In the genomic region with DNA sequence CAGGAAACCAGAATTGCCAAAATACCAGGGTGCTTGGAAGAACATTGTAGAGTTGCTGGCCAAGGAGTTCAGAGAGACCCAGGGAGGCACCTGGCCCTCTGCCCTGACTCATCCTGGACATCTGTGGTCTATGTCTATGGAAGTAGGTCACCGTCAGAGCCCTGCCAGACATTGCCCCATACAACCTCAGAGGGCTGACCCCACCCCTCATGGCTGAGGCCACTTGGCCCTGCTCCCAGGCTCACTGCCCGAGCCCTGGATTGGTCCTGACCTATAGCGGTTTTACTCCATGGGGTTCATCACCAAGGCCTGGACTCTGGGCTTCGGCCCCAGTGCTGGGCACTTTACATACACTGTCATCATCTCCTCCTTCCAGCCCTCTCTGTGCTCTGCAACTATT, we compare ENCODE assay signal across 1 cellular context.
TF ChIP-seq lines count a peak whose summit lies in the region.

No MANE protein-coding gene starts in this region.

TF ChIP-seq in HepG2, 621 proteins besides CTCF, POLR2A, EP300 and RAD21 (continued from another document):
- TF ChIP-seq ZNF512B (CRISPR knock-in tag; IDR thresholded peaks at IDR 0.05; ENCODE audit: borderline replicate concordance) (no peak), FOSL2 (CRISPR knock-in tag; IDR thresholded peaks at IDR 0.05) (peak; percentile 37; the same call in 1 of the 2 replicates), SAP130 (CRISPR knock-in tag; IDR thresholded peaks at IDR 0.05; ENCODE audit: low read depth) (peak; percentile 33; the same call in 1 of the 2 replicates), MIER2 (CRISPR knock-in tag; IDR thresholded peaks at IDR 0.05) (peak; percentile 67; the same call in 1 of the 2 replicates), RXRA (CRISPR knock-in tag; IDR thresholded peaks at IDR 0.05) (peak; percentile 40; the same call in 1 of the 2 replicates), WIZ (CRISPR knock-in tag; IDR thresholded peaks at IDR 0.05) (0 out of 2 replicates have a peak, but pooled peaks have one; percentile 47), SKI (IDR thresholded peaks at IDR 0.05; ENCODE audit: partially characterized antibody) (peak; percentile 44), BCL6 (CRISPR knock-in tag; IDR thresholded peaks at IDR 0.05) (peak; percentile 30; the same call in 1 of the 2 replicates), HDAC2 (CRISPR knock-in tag; IDR thresholded peaks at IDR 0.05) (0 out of 2 replicates have a peak, but pooled peaks have one; percentile 14), ZNF543 (CRISPR knock-in tag; IDR thresholded peaks at IDR 0.05) (0 out of 2 replicates have a peak, but pooled peaks have one; percentile 44), POLR2G (IDR thresholded peaks at IDR 0.05; ENCODE audit: low read depth, low read length) (no peak), ZNF768 (CRISPR knock-in tag; IDR thresholded peaks at IDR 0.05) (peak; percentile 30; the same call in 1 of the 2 replicates), ZNF652 (CRISPR knock-in tag; IDR thresholded peaks at IDR 0.05; ENCODE audit: borderline replicate concordance, low read depth) (no peak)
- TF ChIP-seq, protein P1, sequence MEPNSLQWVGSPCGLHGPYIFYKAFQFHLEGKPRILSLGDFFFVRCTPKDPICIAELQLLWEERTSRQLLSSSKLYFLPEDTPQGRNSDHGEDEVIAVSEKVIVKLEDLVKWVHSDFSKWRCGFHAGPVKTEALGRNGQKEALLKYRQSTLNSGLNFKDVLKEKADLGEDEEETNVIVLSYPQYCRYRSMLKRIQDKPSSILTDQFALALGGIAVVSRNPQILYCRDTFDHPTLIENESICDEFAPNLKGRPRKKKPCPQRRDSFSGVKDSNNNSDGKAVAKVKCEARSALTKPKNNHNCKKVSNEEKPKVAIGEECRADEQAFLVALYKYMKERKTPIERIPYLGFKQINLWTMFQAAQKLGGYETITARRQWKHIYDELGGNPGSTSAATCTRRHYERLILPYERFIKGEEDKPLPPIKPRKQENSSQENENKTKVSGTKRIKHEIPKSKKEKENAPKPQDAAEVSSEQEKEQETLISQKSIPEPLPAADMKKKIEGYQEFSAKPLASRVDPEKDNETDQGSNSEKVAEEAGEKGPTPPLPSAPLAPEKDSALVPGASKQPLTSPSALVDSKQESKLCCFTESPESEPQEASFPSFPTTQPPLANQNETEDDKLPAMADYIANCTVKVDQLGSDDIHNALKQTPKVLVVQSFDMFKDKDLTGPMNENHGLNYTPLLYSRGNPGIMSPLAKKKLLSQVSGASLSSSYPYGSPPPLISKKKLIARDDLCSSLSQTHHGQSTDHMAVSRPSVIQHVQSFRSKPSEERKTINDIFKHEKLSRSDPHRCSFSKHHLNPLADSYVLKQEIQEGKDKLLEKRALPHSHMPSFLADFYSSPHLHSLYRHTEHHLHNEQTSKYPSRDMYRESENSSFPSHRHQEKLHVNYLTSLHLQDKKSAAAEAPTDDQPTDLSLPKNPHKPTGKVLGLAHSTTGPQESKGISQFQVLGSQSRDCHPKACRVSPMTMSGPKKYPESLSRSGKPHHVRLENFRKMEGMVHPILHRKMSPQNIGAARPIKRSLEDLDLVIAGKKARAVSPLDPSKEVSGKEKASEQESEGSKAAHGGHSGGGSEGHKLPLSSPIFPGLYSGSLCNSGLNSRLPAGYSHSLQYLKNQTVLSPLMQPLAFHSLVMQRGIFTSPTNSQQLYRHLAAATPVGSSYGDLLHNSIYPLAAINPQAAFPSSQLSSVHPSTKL (CRISPR knock-in tag; IDR thresholded peaks at IDR 0.05) = 0 out of 2 replicates have a peak, but pooled peaks have one; percentile 11
- TF ChIP-seq, protein P2, sequence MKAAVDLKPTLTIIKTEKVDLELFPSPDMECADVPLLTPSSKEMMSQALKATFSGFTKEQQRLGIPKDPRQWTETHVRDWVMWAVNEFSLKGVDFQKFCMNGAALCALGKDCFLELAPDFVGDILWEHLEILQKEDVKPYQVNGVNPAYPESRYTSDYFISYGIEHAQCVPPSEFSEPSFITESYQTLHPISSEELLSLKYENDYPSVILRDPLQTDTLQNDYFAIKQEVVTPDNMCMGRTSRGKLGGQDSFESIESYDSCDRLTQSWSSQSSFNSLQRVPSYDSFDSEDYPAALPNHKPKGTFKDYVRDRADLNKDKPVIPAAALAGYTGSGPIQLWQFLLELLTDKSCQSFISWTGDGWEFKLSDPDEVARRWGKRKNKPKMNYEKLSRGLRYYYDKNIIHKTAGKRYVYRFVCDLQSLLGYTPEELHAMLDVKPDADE (CRISPR knock-in tag; IDR thresholded peaks at IDR 0.05) = no peak
- TF ChIP-seq, protein P3, sequence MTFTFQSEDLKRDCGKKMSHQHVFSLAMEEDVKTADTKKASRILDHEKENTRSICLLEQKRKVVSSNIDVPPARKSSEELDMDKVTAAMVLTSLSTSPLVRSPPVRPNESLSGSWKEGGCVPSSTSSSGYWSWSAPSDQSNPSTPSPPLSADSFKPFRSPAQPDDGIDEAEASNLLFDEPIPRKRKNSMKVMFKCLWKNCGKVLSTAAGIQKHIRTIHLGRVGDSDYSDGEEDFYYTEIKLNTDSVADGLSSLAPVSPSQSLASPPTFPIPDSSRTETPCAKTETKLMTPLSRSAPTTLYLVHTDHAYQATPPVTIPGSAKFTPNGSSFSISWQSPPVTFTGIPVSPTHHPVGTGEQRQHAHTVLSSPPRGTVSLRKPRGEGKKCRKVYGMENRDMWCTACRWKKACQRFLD (CRISPR knock-in tag; IDR thresholded peaks at IDR 0.05; ENCODE audit: borderline replicate concordance) = no peak
TF ChIP-seq in HepG2: peak in this region for 16.
